ENCODE assay signal across 21 cellular contexts in genomic region chr6:11146117-11146826, GRCh38. TPM values are rescaled to one million over a fixed set of nuclear protein-coding genes. Genes with fewer than 3 reads are reported as not detected.
"Had no signal": no experiment of that assay in that cellular context is flagged by ENCODE, and none has a peak within 500 bp of the region (broad histone marks: within the 10 kb centered on the region; RNA-seq: fewer than 3 reads in every experiment).

No MANE protein-coding gene starts in this region.

- H3K27me3 ChIP-seq: brain microvascular endothelial cell, colonic mucosa, esophagus squamous epithelium, sigmoid colon, stomach had no signal

- H3K9me3 ChIP-seq: colonic mucosa, esophagus squamous epithelium, sigmoid colon, stomach had no signal

- H3K36me3 Mint-ChIP-seq: stimulated activated effector memory CD8-positive, alpha-beta T cell treated with anti-CD3 and anti-CD28 coated beads, Interleukin-12 subunit alpha, Interleukin-12 subunit beta, amount 100 ng/mL, for 72 hours had no signal

- H3K4me3 ChIP-seq: colonic mucosa, esophagus squamous epithelium, sigmoid colon, stomach had no signal

- H3K4me1 ChIP-seq: colonic mucosa had no signal

- H3K4me1 Mint-ChIP-seq: central memory CD8-positive, alpha-beta T cell; nephron had no signal

- H3K27me3 Mint-ChIP-seq: activated CD4-positive, alpha-beta memory T cell treated with anti-CD3 and anti-CD28 coated beads, Interleukin-2, amount 10 ng/mL, durations not matched to agents 7 days and 5 days; central memory CD8-positive, alpha-beta T cell; type B pancreatic cell had no signal

- ATAC-seq: left cardiac atrium; stimulated activated effector memory CD8-positive, alpha-beta T cell treated with anti-CD3 and anti-CD28 coated beads, Interleukin-12 subunit alpha, Interleukin-12 subunit beta, amount 100 ng/mL, for 72 hours had no signal

- H3K27ac ChIP-seq: brain microvascular endothelial cell, colonic mucosa, esophagus squamous epithelium, sigmoid colon, stomach had no signal

- DNase-seq: activated CD4-positive, alpha-beta memory T cell treated with anti-CD3 and anti-CD28 coated beads, Interleukin-2, amount 10 ng/mL, durations not matched to agents 7 days and 5 days; activated CD4-positive, alpha-beta T cell treated with anti-CD3 and anti-CD28 coated beads for 4 hours; activated CD8-positive, alpha-beta memory T cell treated with anti-CD3 and anti-CD28 coated beads, Interleukin-2, amount 50 U/mL, for 4 hours; activated gamma-delta T cell treated with Interleukin-2 at 50 U/mL for 16 hours; activated T-cell treated with anti-CD3 and anti-CD28 coated beads, Interleukin-2, amount 50 U/mL, for 48 hours; aorta; brain microvascular endothelial cell; colonic mucosa; esophagus squamous epithelium; left cardiac atrium; occipital lobe; sigmoid colon; stimulated activated CD4-positive, alpha-beta T cell treated with anti-CD3 and anti-CD28 coated beads, Interleukin-4, amount 100 ng/mL, for 24 hours; stomach; T-helper 2 cell had no signal

- H3K4me3 Mint-ChIP-seq: activated CD4-positive, alpha-beta memory T cell treated with anti-CD3 and anti-CD28 coated beads, Interleukin-2, amount 10 ng/mL, durations not matched to agents 7 days and 5 days; central memory CD8-positive, alpha-beta T cell; nephron; stimulated activated effector memory CD8-positive, alpha-beta T cell treated with anti-CD3 and anti-CD28 coated beads, Interleukin-12 subunit alpha, Interleukin-12 subunit beta, amount 100 ng/mL, for 72 hours; type B pancreatic cell had no signal

- H3K9me3 Mint-ChIP-seq: activated CD4-positive, alpha-beta memory T cell treated with anti-CD3 and anti-CD28 coated beads, Interleukin-2, amount 10 ng/mL, durations not matched to agents 7 days and 5 days; central memory CD8-positive, alpha-beta T cell; stimulated activated effector memory CD8-positive, alpha-beta T cell treated with anti-CD3 and anti-CD28 coated beads, Interleukin-12 subunit alpha, Interleukin-12 subunit beta, amount 100 ng/mL, for 72 hours; type B pancreatic cell had no signal

- H3K27ac Mint-ChIP-seq: activated CD4-positive, alpha-beta memory T cell treated with anti-CD3 and anti-CD28 coated beads, Interleukin-2, amount 10 ng/mL, durations not matched to agents 7 days and 5 days; nephron; stimulated activated effector memory CD8-positive, alpha-beta T cell treated with anti-CD3 and anti-CD28 coated beads, Interleukin-12 subunit alpha, Interleukin-12 subunit beta, amount 100 ng/mL, for 72 hours; type B pancreatic cell had no signal

- H3K36me3 ChIP-seq: brain microvascular endothelial cell, colonic mucosa, esophagus squamous epithelium, sigmoid colon, stomach had no signal

RNA-seq across cellular contexts. Expression of gene ERVFRD-1, which starts 34.7 kb away (rescaled TPM):
- total RNA-seq: activated CD4-positive, alpha-beta memory T cell treated with anti-CD3 and anti-CD28 coated beads, Interleukin-2, amount 10 ng/mL, durations not matched to agents 7 days and 5 days; occipital lobe; renal cortical epithelial cell; temporal lobe had no signal
- polyA plus RNA-seq: aorta had no signal
